ENCODE assay signal across 33 cellular contexts in genomic region chr11:71442123-71442522, GRCh38.
"Had no signal": no experiment of that assay in that cellular context is flagged by ENCODE, and none has a peak within 500 bp of the region (broad histone marks: within the 10 kb centered on the region; RNA-seq: fewer than 3 reads in every experiment).

No MANE protein-coding gene starts in this region.

- H3K27ac ChIP-seq: adrenal gland, ascending aorta, breast epithelium, cardiac muscle cell, esophagus muscularis mucosa, foreskin keratinocyte, gastrocnemius medialis, heart left ventricle, VCaP had no signal

- H3K4me3 Mint-ChIP-seq: activated CD8-positive, alpha-beta T cell treated with anti-CD3 and anti-CD28 coated beads for 36 hours; activated naive CD4-positive, alpha-beta T cell treated with anti-CD3 and anti-CD28 coated beads, Interleukin-2, amount 10 ng/mL, durations not matched to agents 7 days and 5 days; activated T-cell treated with anti-CD3 and anti-CD28 coated beads, Interleukin-2, amount 50 U/mL, for 4 hours; activated T-helper 17 cell treated with anti-CD3 and anti-CD28 coated beads, Interleukin-2, amount 50 U/mL, for 72 hours; brain; effector memory CD8-positive, alpha-beta T cell; T-cell; T-helper 1 cell treated with Interleukin-12 subunit alpha and Interleukin-12 subunit beta and Interleukin-4 antibody, amounts not matched to agents 30 μg/mL and 1 μg/mL, for 36 hours; WTC11 had no signal

- H3K27ac Mint-ChIP-seq: activated CD8-positive, alpha-beta T cell treated with anti-CD3 and anti-CD28 coated beads for 36 hours; activated naive CD4-positive, alpha-beta T cell treated with anti-CD3 and anti-CD28 coated beads, Interleukin-2, amount 10 ng/mL, durations not matched to agents 7 days and 5 days; activated naive CD4-positive, alpha-beta T cell treated with anti-CD3 and anti-CD28 coated beads, Interleukin-2, amount 50 U/mL, for 72 hours; activated T-helper 17 cell treated with anti-CD3 and anti-CD28 coated beads, Interleukin-2, amount 50 U/mL, for 72 hours; brain; effector memory CD8-positive, alpha-beta T cell; T-cell; T-helper 1 cell treated with Interleukin-12 subunit alpha and Interleukin-12 subunit beta and Interleukin-4 antibody, amounts not matched to agents 30 μg/mL and 1 μg/mL, for 36 hours; WTC11 had no signal

- ATAC-seq: activated CD8-positive, alpha-beta T cell treated with anti-CD3 and anti-CD28 coated beads for 36 hours; activated naive CD4-positive, alpha-beta T cell treated with anti-CD3 and anti-CD28 coated beads, Interleukin-2, amount 50 U/mL, for 72 hours; activated T-cell treated with anti-CD3 and anti-CD28 coated beads, Interleukin-2, amount 50 U/mL, for 4 hours; activated T-helper 17 cell treated with anti-CD3 and anti-CD28 coated beads, Interleukin-2, amount 50 U/mL, for 72 hours; effector memory CD8-positive, alpha-beta T cell; foreskin keratinocyte; gastrocnemius medialis; heart left ventricle; T-cell; WTC11 had no signal

- H3K36me3 ChIP-seq: breast epithelium had no signal

- H3K9me3 ChIP-seq: adrenal gland, ascending aorta, breast epithelium, esophagus muscularis mucosa, gastrocnemius medialis had no signal

- H3K9me3 Mint-ChIP-seq: activated naive CD4-positive, alpha-beta T cell treated with anti-CD3 and anti-CD28 coated beads, Interleukin-2, amount 50 U/mL, for 72 hours; activated T-helper 17 cell treated with anti-CD3 and anti-CD28 coated beads, Interleukin-2, amount 50 U/mL, for 72 hours; effector memory CD8-positive, alpha-beta T cell; T-cell had no signal

- H3K27me3 ChIP-seq: adrenal gland, ascending aorta, breast epithelium, cardiac muscle cell, esophagus muscularis mucosa, foreskin keratinocyte, gastrocnemius medialis, heart left ventricle had no signal

- H3K4me1 ChIP-seq: ascending aorta, breast epithelium, gastrocnemius medialis had no signal

- H3K4me3 ChIP-seq: adrenal gland, ascending aorta, breast epithelium, cardiac muscle cell, esophagus muscularis mucosa, gastrocnemius medialis, heart left ventricle had no signal

- DNase-seq: activated CD4-positive, alpha-beta T cell treated with anti-CD3 and anti-CD28 coated beads for 48 hours; activated CD4-positive, alpha-beta T cell treated with anti-CD3 and anti-CD28 coated beads, Interleukin-2, amount 50 U/mL, for 1 hour; activated CD4-positive, alpha-beta T cell treated with anti-CD3 and anti-CD28 coated beads, Interleukin-2, amount 50 U/mL, for 48 hours; activated CD8-positive, alpha-beta memory T cell treated with anti-CD3 and anti-CD28 coated beads for 24 hours; activated CD8-positive, alpha-beta T cell treated with anti-CD3 and anti-CD28 coated beads for 36 hours; activated effector memory CD4-positive, alpha-beta T cell treated with Interleukin-2 at 50 U/mL for 16 hours; activated naive CD4-positive, alpha-beta T cell; activated naive CD4-positive, alpha-beta T cell treated with anti-CD3 and anti-CD28 coated beads, Interleukin-2, amount 10 ng/mL, durations not matched to agents 7 days and 5 days; activated T-cell treated with anti-CD3 and anti-CD28 coated beads, Interleukin-2, amount 50 U/mL, for 4 hours; adrenal gland; central memory CD4-positive, alpha-beta T cell; cerebellar nuclear complex; cortex of kidney; dermis blood vessel endothelial cell; effector CD4-positive, alpha-beta T cell; effector memory CD8-positive, alpha-beta T cell; erythroblast; foreskin keratinocyte; gastrocnemius medialis; glutamatergic neuron; heart left ventricle; SW 1271; T-cell had no signal

- H3K27me3 Mint-ChIP-seq: activated CD8-positive, alpha-beta T cell treated with anti-CD3 and anti-CD28 coated beads for 36 hours; activated naive CD4-positive, alpha-beta T cell treated with anti-CD3 and anti-CD28 coated beads, Interleukin-2, amount 10 ng/mL, durations not matched to agents 7 days and 5 days; activated T-helper 17 cell treated with anti-CD3 and anti-CD28 coated beads, Interleukin-2, amount 50 U/mL, for 72 hours; brain; effector memory CD8-positive, alpha-beta T cell; T-cell had no signal
